Comparison of ENCODE assay signal across 32 cellular contexts in the genomic region with DNA sequence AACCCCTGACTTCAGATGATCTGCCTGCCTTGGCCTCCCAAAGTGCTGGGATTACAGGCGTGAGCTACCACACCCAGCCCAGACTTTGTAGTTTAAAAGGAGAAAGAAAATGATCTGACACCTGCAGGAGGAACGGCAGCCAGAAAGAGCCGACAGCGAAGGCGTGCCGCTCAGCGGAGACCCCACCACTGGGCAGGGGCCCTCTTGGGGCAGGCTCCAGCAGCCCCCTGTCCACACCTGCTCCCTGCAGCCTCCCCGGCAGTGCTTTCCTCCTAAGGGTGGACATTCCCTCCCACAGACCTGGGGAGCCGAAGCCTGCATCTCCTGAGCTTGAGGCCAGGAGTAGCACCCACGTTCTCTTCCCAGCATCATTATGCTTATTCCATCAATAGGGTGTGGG. TPM values are rescaled to one million over a fixed set of nuclear protein-coding genes. Genes with fewer than 3 reads are reported as not detected.
"Had no signal": no experiment of that assay in that cellular context is flagged by ENCODE, and none has a peak within 500 bp of the region (broad histone marks: within the 10 kb centered on the region; RNA-seq: fewer than 3 reads in every experiment).

No MANE protein-coding gene starts in this region.

- DNase-seq: stimulated activated CD4-positive, alpha-beta T cell treated with anti-CD3 and anti-CD28 coated beads, Interleukin-2, amount 100 ng/mL, for 48 hours; stimulated activated CD4-positive, alpha-beta T cell treated with anti-CD3 and anti-CD28 coated beads, Interleukin-4, amount 100 ng/mL, for 1 hour; stimulated activated CD4-positive, alpha-beta T cell treated with anti-CD3 and anti-CD28 coated beads, Interleukin-4, amount 100 ng/mL, for 24 hours; stimulated activated CD4-positive, alpha-beta T cell treated with anti-CD3 and anti-CD28 coated beads, Interleukin-4, amount 100 ng/mL, for 4 hours; stimulated activated CD8-positive, alpha-beta memory T cell treated with anti-CD3 and anti-CD28 coated beads, Interleukin-4, amount 100 ng/mL, for 48 hours; stimulated activated naive B cell treated with anti-CD40 and anti-IgM and Interleukin-4, amounts not matched to agents 10 μg/mL and 1 μg/mL and 100 μg/mL, for 72 hours; stimulated activated naive CD4-positive, alpha-beta T cell; stimulated activated naive CD4-positive, alpha-beta T cell treated with Interleukin-2 at 50 U/mL for 16 hours; stimulated activated naive CD8-positive, alpha-beta T cell treated with anti-CD3 and anti-CD28 coated beads, Interleukin-15, amount 100 ng/mL, for 72 hours; stimulated activated naive CD8-positive, alpha-beta T cell treated with anti-CD3 and anti-CD28 coated beads, Interleukin-15, Interleukin-2, amounts not matched to agents 100 U/mL and 50 U/mL, for 24 hours; stomach; substantia nigra; testis; thyroid gland; tibial artery; transverse colon; trophoblast cell; upper lobe of right lung; uterus had no signal

- H3K36me3 Mint-ChIP-seq: stimulated activated effector memory CD8-positive, alpha-beta T cell treated with anti-CD3 and anti-CD28 coated beads, Interleukin-12 subunit alpha, Interleukin-12 subunit beta, amount 100 ng/mL, for 72 hours; stimulated activated memory B cell treated with anti-CD40 and anti-IgM and Interleukin-4, amounts not matched to agents 10 μg/mL and 1 μg/mL and 100 μg/mL, for 72 hours; stimulated activated naive B cell treated with anti-CD40 and anti-IgM and Interleukin-4, amounts not matched to agents 10 μg/mL and 1 μg/mL and 100 μg/mL, for 72 hours; type B pancreatic cell had no signal

- H3K36me3 ChIP-seq: stomach, suprapubic skin, thoracic aorta, thyroid gland, tibial artery, tibial nerve, transverse colon, upper lobe of left lung, upper lobe of right lung, uterus, vagina had no signal

- H3K27me3 ChIP-seq: testis, thyroid gland, tibial nerve, upper lobe of left lung, upper lobe of right lung, uterus, vagina had no signal

- H3K4me3 Mint-ChIP-seq: stimulated activated effector memory CD8-positive, alpha-beta T cell treated with anti-CD3 and anti-CD28 coated beads, Interleukin-12 subunit alpha, Interleukin-12 subunit beta, amount 100 ng/mL, for 72 hours; stimulated activated memory B cell treated with anti-CD40 and anti-IgM and Interleukin-4, amounts not matched to agents 10 μg/mL and 1 μg/mL and 100 μg/mL, for 72 hours; stimulated activated naive B cell treated with anti-CD40 and anti-IgM and Interleukin-4, amounts not matched to agents 10 μg/mL and 1 μg/mL and 100 μg/mL, for 72 hours; stimulated activated naive CD8-positive, alpha-beta T cell treated with anti-CD3 and anti-CD28 coated beads, Interleukin-15, amount 100 ng/mL, for 72 hours; stimulated activated naive CD8-positive, alpha-beta T cell treated with anti-CD3 and anti-CD28 coated beads, Interleukin-15, Interleukin-2, amounts not matched to agents 100 ng/mL and 50 ng/mL, for 24 hours; type B pancreatic cell had no signal

- H3K9me3 ChIP-seq: stomach, suprapubic skin, testis, thoracic aorta, thyroid gland, tibial artery, tibial nerve, transverse colon, upper lobe of left lung, upper lobe of right lung, uterus, vagina had no signal

- ATAC-seq: stimulated activated effector memory CD8-positive, alpha-beta T cell treated with anti-CD3 and anti-CD28 coated beads, Interleukin-12 subunit alpha, Interleukin-12 subunit beta, amount 100 ng/mL, for 72 hours; stimulated activated memory B cell treated with anti-CD40 and anti-IgM and Interleukin-4, amounts not matched to agents 10 μg/mL and 1 μg/mL and 100 μg/mL, for 72 hours; stimulated activated naive B cell treated with anti-CD40 and anti-IgM and Interleukin-4, amounts not matched to agents 10 μg/mL and 1 μg/mL and 100 μg/mL, for 72 hours; stimulated activated naive CD8-positive, alpha-beta T cell treated with anti-CD3 and anti-CD28 coated beads, Interleukin-15, amount 100 ng/mL, for 72 hours; stimulated activated naive CD8-positive, alpha-beta T cell treated with anti-CD3 and anti-CD28 coated beads, Interleukin-15, Interleukin-2, amounts not matched to agents 100 U/mL and 50 U/mL, for 24 hours; upper lobe of right lung had no signal

- H3K4me1 Mint-ChIP-seq: stimulated activated memory B cell treated with anti-CD40 and anti-IgM and Interleukin-4, amounts not matched to agents 10 μg/mL and 1 μg/mL and 100 μg/mL, for 72 hours; stimulated activated naive B cell treated with anti-CD40 and anti-IgM and Interleukin-4, amounts not matched to agents 10 μg/mL and 1 μg/mL and 100 μg/mL, for 72 hours; stimulated activated naive CD8-positive, alpha-beta T cell treated with anti-CD3 and anti-CD28 coated beads, Interleukin-15, amount 100 ng/mL, for 72 hours had no signal

- H3K4me1 ChIP-seq: stomach, suprapubic skin, testis, thyroid gland, tibial artery, tibial nerve, transverse colon, upper lobe of left lung, upper lobe of right lung, uterus, vagina had no signal

- FAIRE-seq: urothelium cell line had no signal

- H3K27ac ChIP-seq: stomach, suprapubic skin, testis, thoracic aorta, thyroid gland, tibial artery, tibial nerve, transverse colon, upper lobe of left lung, upper lobe of right lung, uterus, vagina had no signal

- H3K27me3 Mint-ChIP-seq: stimulated activated naive CD8-positive, alpha-beta T cell treated with anti-CD3 and anti-CD28 coated beads, Interleukin-15, Interleukin-2, amounts not matched to agents 100 ng/mL and 50 ng/mL, for 24 hours had no signal

- H3K9me3 Mint-ChIP-seq: stimulated activated effector memory CD8-positive, alpha-beta T cell treated with anti-CD3 and anti-CD28 coated beads, Interleukin-12 subunit alpha, Interleukin-12 subunit beta, amount 100 ng/mL, for 72 hours; stimulated activated memory B cell treated with anti-CD40 and anti-IgM and Interleukin-4, amounts not matched to agents 10 μg/mL and 1 μg/mL and 100 μg/mL, for 72 hours; stimulated activated naive B cell treated with anti-CD40 and anti-IgM and Interleukin-4, amounts not matched to agents 10 μg/mL and 1 μg/mL and 100 μg/mL, for 72 hours; stimulated activated naive CD8-positive, alpha-beta T cell treated with anti-CD3 and anti-CD28 coated beads, Interleukin-15, amount 100 ng/mL, for 72 hours; stimulated activated naive CD8-positive, alpha-beta T cell treated with anti-CD3 and anti-CD28 coated beads, Interleukin-15, Interleukin-2, amounts not matched to agents 100 ng/mL and 50 ng/mL, for 24 hours; type B pancreatic cell had no signal

- H3K4me3 ChIP-seq: stomach, suprapubic skin, testis, thoracic aorta, thyroid gland, tibial artery, tibial nerve, transverse colon, upper lobe of left lung, upper lobe of right lung, uterus, vagina had no signal

- H3K27ac Mint-ChIP-seq: stimulated activated effector memory CD8-positive, alpha-beta T cell treated with anti-CD3 and anti-CD28 coated beads, Interleukin-12 subunit alpha, Interleukin-12 subunit beta, amount 100 ng/mL, for 72 hours; stimulated activated memory B cell treated with anti-CD40 and anti-IgM and Interleukin-4, amounts not matched to agents 10 μg/mL and 1 μg/mL and 100 μg/mL, for 72 hours; stimulated activated naive B cell treated with anti-CD40 and anti-IgM and Interleukin-4, amounts not matched to agents 10 μg/mL and 1 μg/mL and 100 μg/mL, for 72 hours; stimulated activated naive CD8-positive, alpha-beta T cell treated with anti-CD3 and anti-CD28 coated beads, Interleukin-15, amount 100 ng/mL, for 72 hours; stimulated activated naive CD8-positive, alpha-beta T cell treated with anti-CD3 and anti-CD28 coated beads, Interleukin-15, Interleukin-2, amounts not matched to agents 100 ng/mL and 50 ng/mL, for 24 hours; type B pancreatic cell had no signal

RNA-seq across cellular contexts. Expression of a gene that starts 19.2 kb away (rescaled TPM):
- total RNA-seq: subcutaneous adipose tissue, suprapubic skin, thoracic aorta, thyroid gland, transverse colon, upper lobe of left lung, upper lobe of right lung, ureter, uterus, vagina had no signal
- polyA plus RNA-seq: stomach, urinary bladder had no signal
